In the genomic region with DNA sequence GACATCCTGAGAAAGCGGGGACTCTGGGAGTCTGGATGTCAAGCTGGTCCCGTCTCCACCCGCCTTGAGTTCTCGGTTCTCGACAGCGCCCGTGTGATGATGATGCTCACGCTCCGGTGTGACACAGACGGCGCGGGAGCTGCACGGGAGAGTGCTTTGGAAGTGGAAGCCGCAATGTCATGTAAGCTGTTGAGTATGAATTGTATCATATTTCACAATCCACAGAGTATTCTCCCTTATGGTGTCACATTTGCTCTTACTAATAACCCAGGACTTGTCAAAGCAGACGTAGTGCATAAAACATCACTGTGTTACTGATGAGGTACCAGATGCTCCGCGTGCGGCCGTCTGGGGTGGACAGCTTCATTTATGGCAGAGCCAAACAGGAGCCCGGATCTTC, we compare ENCODE assay signal across 11 cellular contexts.
DNase-seq lines count a peak whose midpoint lies in the region; ATAC-seq and TF ChIP-seq lines count a peak whose summit lies in the region.
"Had no signal": no experiment of that assay in that cellular context is flagged by ENCODE, and none has a peak within 500 bp of the region (broad histone marks: within the 10 kb centered on the region; RNA-seq: fewer than 3 reads in every experiment).

No MANE protein-coding gene starts in this region.

- no peaks in the 10 kb centered on the region for H3K9me3 ChIP-seq in gastrocnemius medialis
- H3K9me3 ChIP-seq: A549 had no signal

- peaks cover 27% of the 10 kb centered on the region for H3K36me3 Mint-ChIP-seq in brain

- ATAC-seq in gastrocnemius medialis, result peak; percentile 57 to 70

- peak; percentile 38 to 43 for TF ChIP-seq POLR2A in gastrocnemius medialis (IDR thresholded peaks at IDR 0.05)

- H3K4me3 ChIP-seq in gastrocnemius medialis, result peak overlapping the region; percentile 10 to 34 (median 20)
- H3K4me3 ChIP-seq: A549 had no signal

- peak; percentile 47 to 52 for DNase-seq in SHP77 (lab: John Stamatoyannopoulos, UW)
- no peak for DNase-seq in SHP77 treated with DMSO at 0.1 percent for 48 hours (lab: John Stamatoyannopoulos, UW)
- peak; percentile 22 for DNase-seq in NCI-H2029 treated with DMSO at 0.1 percent for 48 hours (lab: John Stamatoyannopoulos, UW)
- DNase-seq in gastrocnemius medialis, result peak; percentile 72 to 76
- no peak for DNase-seq in SW480 (ENCODE audit: low spot score)
- DNase-seq in COLO829 (ENCODE audit: low spot score), result no peak
- DNase-seq in Ammon's horn (ENCODE audit: low spot score), result no peak
- DNase-seq: activated gamma-delta T cell had no signal

- peak overlapping the region in 2 of 5 experiments; percentile 66 to 70 for H3K4me3 Mint-ChIP-seq in brain

- H3K27me3 ChIP-seq in gastrocnemius medialis, result no peaks in the 10 kb centered on the region

- peaks cover 41 to 51% of the 10 kb centered on the region in 2 donors for H3K4me1 ChIP-seq in gastrocnemius medialis
- H3K4me1 ChIP-seq: A549 had no signal

- no peaks in the 10 kb centered on the region for H3K9me3 Mint-ChIP-seq in brain

- no peak for TF ChIP-seq CTCF in brain (conservative IDR thresholded peaks at IDR 0.05)
- no peak for TF ChIP-seq CTCF in gastrocnemius medialis (IDR thresholded peaks at IDR 0.05 in 4 of 5, conservative IDR thresholded peaks at IDR 0.05 in 1 of 5)

- intact Hi-C loops in gastrocnemius medialis (cut with DNase I; ENCODE audit: low total_unique reads), result loop anchor here (2.0 to 5.0 kb wide), 2 partner anchors 19 to 83 kb away; no protein-coding TSS in a partner anchor

- no peaks in the 10 kb centered on the region for H3K36me3 ChIP-seq in gastrocnemius medialis

- H3K4me1 Mint-ChIP-seq in brain, result peaks cover 52% of the 10 kb centered on the region

- peaks cover 3% of the 10 kb centered on the region for H3K27me3 Mint-ChIP-seq in brain
- H3K27me3 Mint-ChIP-seq: progenitor cell of endocrine pancreas had no signal

- H3K27ac Mint-ChIP-seq in brain, result peak overlapping the region; percentile 83 to 98 (median 92)
- H3K27ac Mint-ChIP-seq: progenitor cell of endocrine pancreas had no signal

- in situ Hi-C loops in gastrocnemius medialis (cut with MboI; ENCODE audit: low sequenced_read_pairs in 4 of 4), result no loop called here

- peak overlapping the region; percentile 88 to 97 (median 93) for H3K27ac ChIP-seq in gastrocnemius medialis
- H3K27ac ChIP-seq: A549 had no signal

Comparison
In these comparisons a context has a peak if more than half of its experiments do, and no peak if none do; other contexts are left out.
1. DNase-seq: peak in SHP77 (2 of 2), NCI-H2029 treated with DMSO at 0.1 percent for 48 hours (single experiment) and gastrocnemius medialis (2 of 2); none in SHP77 treated with DMSO at 0.1 percent for 48 hours (single experiment), SW480 (single experiment), COLO829 (single experiment) and Ammon's horn (single experiment).